ENCODE assay signal across 1 cellular context in genomic region chr21:38820471-38821239, GRCh38.
A peak's percentile ranks its signal among the peaks of the same experiment; 100 is the strongest.
TF ChIP-seq lines count a peak whose summit lies in the region.

No MANE protein-coding gene starts in this region.

TF ChIP-seq in HepG2, 621 proteins besides CTCF, POLR2A, EP300 and RAD21 (continued from another document):
- TF ChIP-seq HMGXB3 (CRISPR knock-in tag; IDR thresholded peaks at IDR 0.05; ENCODE audit: borderline replicate concordance) (no peak), KDM4B (CRISPR knock-in tag; IDR thresholded peaks at IDR 0.05) (no peak), RBM39 (IDR thresholded peaks at IDR 0.05; ENCODE audit: low read depth, low read length, poor library complexity, severe bottlenecking) (no peak), FOXK2 (IDR thresholded peaks at IDR 0.05) (no peak), DPF2 (CRISPR knock-in tag; IDR thresholded peaks at IDR 0.05; ENCODE audit: borderline replicate concordance, low read depth) (no peak), ZNF629 (CRISPR knock-in tag; conservative IDR thresholded peaks at IDR 0.05) (peak; percentile 65), RBM22 (optimal IDR thresholded peaks at IDR 0.05; ENCODE audit: low read length) (peak; percentile 65), TARDBP (CRISPR knock-in tag; IDR thresholded peaks at IDR 0.05) (no peak), BRD4 (CRISPR knock-in tag; IDR thresholded peaks at IDR 0.05) (no peak), PCBP2 (optimal IDR thresholded peaks at IDR 0.05; ENCODE audit: low read depth, low read length, poor library complexity, severe bottlenecking) (no peak), ZFP37 (CRISPR knock-in tag; IDR thresholded peaks at IDR 0.05; ENCODE audit: borderline replicate concordance) (no peak), ZNF12 (CRISPR knock-in tag; IDR thresholded peaks at IDR 0.05) (no peak), SCMH1 (CRISPR knock-in tag; IDR thresholded peaks at IDR 0.05; ENCODE audit: borderline replicate concordance) (no peak), ZNF234 (CRISPR knock-in tag; conservative IDR thresholded peaks at IDR 0.05) (no peak), NR3C1 (CRISPR knock-in tag; IDR thresholded peaks at IDR 0.05) (no peak), HOMEZ (CRISPR knock-in tag; IDR thresholded peaks at IDR 0.05; ENCODE audit: low read depth) (no peak), HOXA3 (CRISPR knock-in tag; IDR thresholded peaks at IDR 0.05) (no peak), ELF4 (CRISPR knock-in tag; IDR thresholded peaks at IDR 0.05; ENCODE audit: borderline replicate concordance) (no peak), ZBTB38 (CRISPR knock-in tag; IDR thresholded peaks at IDR 0.05) (0 out of 2 replicates have a peak, but pooled peaks have one; percentile 34), ZBTB40 (IDR thresholded peaks at IDR 0.05) (no peak), ZBTB40 (CRISPR knock-in tag; IDR thresholded peaks at IDR 0.05) (peak; percentile 44; the same call in 1 of the 2 replicates), ZNF770 (CRISPR knock-in tag; IDR thresholded peaks at IDR 0.05) (no peak), ZBTB33 (CRISPR knock-in tag; IDR thresholded peaks at IDR 0.05) (peak; percentile 95), ZNF557 (CRISPR knock-in tag; IDR thresholded peaks at IDR 0.05) (no peak), ZNF660 (CRISPR knock-in tag; IDR thresholded peaks at IDR 0.05; ENCODE audit: borderline replicate concordance, low read depth) (no peak), TBP (CRISPR knock-in tag; IDR thresholded peaks at IDR 0.05) (no peak), RFX1 (IDR thresholded peaks at IDR 0.05) (no peak), RFX3 (CRISPR knock-in tag; IDR thresholded peaks at IDR 0.05) (no peak), KDM1A (CRISPR knock-in tag; IDR thresholded peaks at IDR 0.05) (no peak), FOXA1 (IDR thresholded peaks at IDR 0.05) (no peak), FOXA1 (CRISPR knock-in tag; IDR thresholded peaks at IDR 0.05) (no peak), CEBPB (IDR thresholded peaks at IDR 0.05; ENCODE audit: borderline replicate concordance, low read depth, low read length) (peak; percentile 46; the same call in 1 of the 2 replicates), EHMT2 (IDR thresholded peaks at IDR 0.05; ENCODE audit: borderline replicate concordance, low read depth, low read length) (no peak), ZNF451 (CRISPR knock-in tag; IDR thresholded peaks at IDR 0.05) (no peak), IRX3 (CRISPR knock-in tag; IDR thresholded peaks at IDR 0.05; ENCODE audit: borderline replicate concordance, low read depth) (no peak)
